Comparison of ENCODE assay signal across 5 cellular contexts in the genomic region with DNA sequence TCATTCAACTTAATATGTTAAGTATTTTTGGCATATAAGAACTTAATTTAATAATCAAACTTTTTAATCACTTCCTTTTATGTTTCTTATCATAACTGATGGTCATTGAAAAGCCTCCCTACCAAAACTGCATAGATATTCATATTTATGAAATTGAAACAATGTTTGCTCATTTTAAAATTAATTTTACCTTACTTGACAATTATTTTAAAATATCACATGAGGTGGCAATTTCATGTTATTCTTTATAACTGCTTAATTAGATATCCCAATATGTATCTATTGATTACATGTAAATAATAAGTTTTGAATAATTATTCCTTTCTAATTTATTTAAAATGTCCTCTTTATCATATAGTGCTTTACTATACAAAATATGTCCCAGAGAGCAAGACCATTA.
"Had no signal": no experiment of that assay in that cellular context is flagged by ENCODE, and none has a peak within 500 bp of the region (broad histone marks: within the 10 kb centered on the region; RNA-seq: fewer than 3 reads in every experiment).

No MANE protein-coding gene starts in this region.

- FAIRE-seq: HTR-8/SVneo had no signal

- H3K27ac ChIP-seq: HL-60 had no signal

- DNase-seq: IMR-90, KBM-7, KG1 had no signal
